ENCODE assay signal across 13 cellular contexts in the genomic region with DNA sequence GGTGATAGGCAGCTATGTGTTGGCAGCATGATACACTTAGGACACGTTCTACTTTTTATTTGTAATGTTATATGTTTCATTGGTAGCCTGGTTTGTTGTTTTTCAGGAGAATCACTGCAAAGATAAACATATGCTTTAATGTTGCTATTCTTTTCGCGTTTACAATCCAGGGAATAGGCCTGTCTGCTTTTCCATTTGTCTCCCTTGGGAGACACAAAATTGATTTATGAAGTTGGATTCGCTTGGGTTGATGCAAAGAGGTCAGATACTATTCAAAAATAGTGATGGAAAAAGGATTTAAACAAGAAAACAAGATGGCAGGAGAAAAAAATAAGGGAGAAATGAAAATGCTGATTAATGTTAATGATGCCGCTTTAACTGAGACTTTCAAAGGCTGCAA.
A peak's percentile ranks its signal among the peaks of the same experiment; 100 is the strongest.
DNase-seq lines count a peak whose midpoint lies in the region; ATAC-seq and TF ChIP-seq lines count a peak whose summit lies in the region.
"Had no signal": no experiment of that assay in that cellular context is flagged by ENCODE, and none has a peak within 500 bp of the region (broad histone marks: within the 10 kb centered on the region; RNA-seq: fewer than 3 reads in every experiment).

No MANE protein-coding gene starts in this region.

- no peak overlapping the region for H3K27ac Mint-ChIP-seq in neural progenitor cell
- no peak overlapping the region for H3K27ac Mint-ChIP-seq in immature natural killer cell
- H3K27ac Mint-ChIP-seq: CD8-positive, alpha-beta memory T cell had no signal

- H3K9me3 Mint-ChIP-seq in neural progenitor cell, result peaks cover 10% of the 10 kb centered on the region
- H3K9me3 Mint-ChIP-seq in immature natural killer cell, result peaks cover 0 to 4% (median 0%) of the 10 kb centered on the region in 6 donors

- ATAC-seq in GM21381 (IDR thresholded peaks at IDR 0.05; ENCODE audit: unreplicated experiment), result no peak

- H3K4me1 Mint-ChIP-seq in neural progenitor cell (no peaks in the 10 kb centered on the region), immature natural killer cell (no peaks in the 10 kb centered on the region)
- H3K4me1 Mint-ChIP-seq: CD8-positive, alpha-beta memory T cell had no signal

- no peaks in the 10 kb centered on the region for H3K9me3 ChIP-seq in HEK293 (ENCODE audit: control insufficient read depth, insufficient read depth, low read depth, low read length)
- H3K9me3 ChIP-seq in neural progenitor cell (ENCODE audit: low read depth), result no peaks in the 10 kb centered on the region

- no peak overlapping the region for H3K9ac ChIP-seq in neural progenitor cell
- H3K9ac ChIP-seq: BLaER1 had no signal

- H3K36me3 Mint-ChIP-seq in neural progenitor cell (peaks cover 4% of the 10 kb centered on the region), immature natural killer cell (no peaks in the 10 kb centered on the region)
- H3K36me3 Mint-ChIP-seq: CD8-positive, alpha-beta memory T cell had no signal

- no peaks in the 10 kb centered on the region for H3K36me3 ChIP-seq in HEK293 (ENCODE audit: control insufficient read depth in 2 of 2, insufficient read depth in 1 of 2, low read length in 2 of 2)
- H3K36me3 ChIP-seq in neural progenitor cell, result no peaks in the 10 kb centered on the region
- H3K36me3 ChIP-seq: BLaER1 had no signal

- H3K27me3 Mint-ChIP-seq in neural progenitor cell (ENCODE audit: insufficient read depth, low read depth), result no peaks in the 10 kb centered on the region
- H3K27me3 Mint-ChIP-seq in immature natural killer cell (ENCODE audit: low read depth in 3 of 3), result peaks cover 1 to 3% (median 2%) of the 10 kb centered on the region in 3 donors

- CTCF ChIA-PET in HEK293 (lab: Yijun Ruan, JAX), result no interaction called here

- no peaks in the 10 kb centered on the region for H3K27me3 ChIP-seq in neural progenitor cell
- H3K27me3 ChIP-seq: BLaER1 had no signal

- H4K20me1 ChIP-seq in neural progenitor cell (ENCODE audit: low read depth), result no peaks in the 10 kb centered on the region
- H4K20me1 ChIP-seq: BLaER1 had no signal

- H3K4me3 Mint-ChIP-seq in neural progenitor cell (no peak overlapping the region), immature natural killer cell (no peak overlapping the region)
- H3K4me3 Mint-ChIP-seq: CD8-positive, alpha-beta memory T cell had no signal

- H3F3A ChIP-seq in neural progenitor cell (ENCODE audit: low read depth), result no peaks in the 10 kb centered on the region

- H3K79me2 ChIP-seq in neural progenitor cell (ENCODE audit: low read depth), result no peaks in the 10 kb centered on the region

- H3K27ac ChIP-seq in HEK293 (ENCODE audit: extremely low read depth, low read depth, low read length), result no peak overlapping the region
- no peak overlapping the region for H3K27ac ChIP-seq in neural progenitor cell
- H3K27ac ChIP-seq: BLaER1 had no signal

- peaks cover 13% of the 10 kb centered on the region for H3K4me1 ChIP-seq in HEK293 (ENCODE audit: control insufficient read depth, insufficient read depth, low read length)
- peaks cover 12% of the 10 kb centered on the region for H3K4me1 ChIP-seq in neural progenitor cell
- H3K4me1 ChIP-seq: BLaER1, Caco-2 had no signal

- TF ChIP-seq CTCF in HEK293 (tag by site-specific recombination; IDR thresholded peaks at IDR 0.05) (no peak), fibroblast of villous mesenchyme (IDR thresholded peaks at IDR 0.05; ENCODE audit: insufficient read depth, low read depth, low read length) (no peak), neural progenitor cell (IDR thresholded peaks at IDR 0.05) (no peak)

- peak in 2 of 3 experiments; percentile 16 to 85 for DNase-seq in NCI-H1417 (lab: John Stamatoyannopoulos, UW)
- no peak for DNase-seq in NCI-H1417 treated with DMSO at 0.1 percent for 48 hours (lab: John Stamatoyannopoulos, UW)
- DNase-seq in fibroblast of villous mesenchyme (ENCODE audit: low read depth), result peak; percentile 15
- DNase-seq in neural progenitor cell (ENCODE audit: low spot score), result no peak
- no peak for DNase-seq in immature natural killer cell
- DNase-seq: 8988T; AML-193; Caco-2; CD8-positive, alpha-beta memory T cell; HCEC 1CT had no signal

- H2AFZ ChIP-seq in neural progenitor cell (replicated peaks), result peak overlapping the region; percentile 19

- H3K4me2 ChIP-seq in neural progenitor cell, result no peak overlapping the region
- H3K4me2 ChIP-seq: BLaER1 had no signal

- H3K4me3 ChIP-seq in HEK293 (ENCODE audit: low read depth, low read length), result no peak overlapping the region
- H3K4me3 ChIP-seq in fibroblast of villous mesenchyme (ENCODE audit: low read depth, low read length), result no peak overlapping the region
- H3K4me3 ChIP-seq in neural progenitor cell, result no peak overlapping the region
- H3K4me3 ChIP-seq: BLaER1 had no signal

- POLR2A ChIA-PET in HEK293 (lab: Yijun Ruan, JAX), result no interaction called here

TF ChIP-seq in HEK293, 187 proteins besides CTCF, POLR2A, EP300 and RAD21 (continues in another document):
- TF ChIP-seq, protein P1, sequence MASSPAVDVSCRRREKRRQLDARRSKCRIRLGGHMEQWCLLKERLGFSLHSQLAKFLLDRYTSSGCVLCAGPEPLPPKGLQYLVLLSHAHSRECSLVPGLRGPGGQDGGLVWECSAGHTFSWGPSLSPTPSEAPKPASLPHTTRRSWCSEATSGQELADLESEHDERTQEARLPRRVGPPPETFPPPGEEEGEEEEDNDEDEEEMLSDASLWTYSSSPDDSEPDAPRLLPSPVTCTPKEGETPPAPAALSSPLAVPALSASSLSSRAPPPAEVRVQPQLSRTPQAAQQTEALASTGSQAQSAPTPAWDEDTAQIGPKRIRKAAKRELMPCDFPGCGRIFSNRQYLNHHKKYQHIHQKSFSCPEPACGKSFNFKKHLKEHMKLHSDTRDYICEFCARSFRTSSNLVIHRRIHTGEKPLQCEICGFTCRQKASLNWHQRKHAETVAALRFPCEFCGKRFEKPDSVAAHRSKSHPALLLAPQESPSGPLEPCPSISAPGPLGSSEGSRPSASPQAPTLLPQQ (tag by site-specific recombination; IDR thresholded peaks at IDR 0.05), result peak; percentile 54; the same call in 1 of the 2 replicates
- TF ChIP-seq HOXD13 (CRISPR knock-in tag; IDR thresholded peaks at IDR 0.05; ENCODE audit: borderline replicate concordance) (no peak), FEZF1 (tag by site-specific recombination; IDR thresholded peaks at IDR 0.05) (peak; percentile 37; the same call in 1 of the 2 replicates), ZFP69B (tag by site-specific recombination; IDR thresholded peaks at IDR 0.05) (peak; percentile 21; the same call in 1 of the 2 replicates), ZNF670 (tag by site-specific recombination; IDR thresholded peaks at IDR 0.05; ENCODE audit: low read depth) (no peak), BCL11B (tag by site-specific recombination; IDR thresholded peaks at IDR 0.05; ENCODE audit: low read depth) (no peak), GFI1B (tag by site-specific recombination; IDR thresholded peaks at IDR 0.05) (peak; percentile 83; the same call in 1 of the 2 replicates), ZBTB17 (tag by site-specific recombination; IDR thresholded peaks at IDR 0.05) (peak; percentile 12; the same call in 1 of the 2 replicates), ZNF747 (tag by site-specific recombination; IDR thresholded peaks at IDR 0.05) (no peak), ZNF610 (tag by site-specific recombination; IDR thresholded peaks at IDR 0.05; ENCODE audit: borderline replicate concordance) (no peak), KLF7 (tag by site-specific recombination; IDR thresholded peaks at IDR 0.05; ENCODE audit: borderline replicate concordance) (no peak), ZBTB8A (tag by site-specific recombination; IDR thresholded peaks at IDR 0.05) (no peak), ZBTB48 (tag by site-specific recombination; IDR thresholded peaks at IDR 0.05) (no peak)
- TF ChIP-seq, protein P2, sequence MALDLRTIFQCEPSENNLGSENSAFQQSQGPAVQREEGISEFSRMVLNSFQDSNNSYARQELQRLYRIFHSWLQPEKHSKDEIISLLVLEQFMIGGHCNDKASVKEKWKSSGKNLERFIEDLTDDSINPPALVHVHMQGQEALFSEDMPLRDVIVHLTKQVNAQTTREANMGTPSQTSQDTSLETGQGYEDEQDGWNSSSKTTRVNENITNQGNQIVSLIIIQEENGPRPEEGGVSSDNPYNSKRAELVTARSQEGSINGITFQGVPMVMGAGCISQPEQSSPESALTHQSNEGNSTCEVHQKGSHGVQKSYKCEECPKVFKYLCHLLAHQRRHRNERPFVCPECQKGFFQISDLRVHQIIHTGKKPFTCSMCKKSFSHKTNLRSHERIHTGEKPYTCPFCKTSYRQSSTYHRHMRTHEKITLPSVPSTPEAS (tag by site-specific recombination; IDR thresholded peaks at IDR 0.05), result no peak
- TF ChIP-seq, protein P3, sequence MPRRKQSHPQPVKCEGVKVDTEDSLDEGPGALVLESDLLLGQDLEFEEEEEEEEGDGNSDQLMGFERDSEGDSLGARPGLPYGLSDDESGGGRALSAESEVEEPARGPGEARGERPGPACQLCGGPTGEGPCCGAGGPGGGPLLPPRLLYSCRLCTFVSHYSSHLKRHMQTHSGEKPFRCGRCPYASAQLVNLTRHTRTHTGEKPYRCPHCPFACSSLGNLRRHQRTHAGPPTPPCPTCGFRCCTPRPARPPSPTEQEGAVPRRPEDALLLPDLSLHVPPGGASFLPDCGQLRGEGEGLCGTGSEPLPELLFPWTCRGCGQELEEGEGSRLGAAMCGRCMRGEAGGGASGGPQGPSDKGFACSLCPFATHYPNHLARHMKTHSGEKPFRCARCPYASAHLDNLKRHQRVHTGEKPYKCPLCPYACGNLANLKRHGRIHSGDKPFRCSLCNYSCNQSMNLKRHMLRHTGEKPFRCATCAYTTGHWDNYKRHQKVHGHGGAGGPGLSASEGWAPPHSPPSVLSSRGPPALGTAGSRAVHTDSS (tag by site-specific recombination; IDR thresholded peaks at IDR 0.05), result no peak
- TF ChIP-seq, protein P4, sequence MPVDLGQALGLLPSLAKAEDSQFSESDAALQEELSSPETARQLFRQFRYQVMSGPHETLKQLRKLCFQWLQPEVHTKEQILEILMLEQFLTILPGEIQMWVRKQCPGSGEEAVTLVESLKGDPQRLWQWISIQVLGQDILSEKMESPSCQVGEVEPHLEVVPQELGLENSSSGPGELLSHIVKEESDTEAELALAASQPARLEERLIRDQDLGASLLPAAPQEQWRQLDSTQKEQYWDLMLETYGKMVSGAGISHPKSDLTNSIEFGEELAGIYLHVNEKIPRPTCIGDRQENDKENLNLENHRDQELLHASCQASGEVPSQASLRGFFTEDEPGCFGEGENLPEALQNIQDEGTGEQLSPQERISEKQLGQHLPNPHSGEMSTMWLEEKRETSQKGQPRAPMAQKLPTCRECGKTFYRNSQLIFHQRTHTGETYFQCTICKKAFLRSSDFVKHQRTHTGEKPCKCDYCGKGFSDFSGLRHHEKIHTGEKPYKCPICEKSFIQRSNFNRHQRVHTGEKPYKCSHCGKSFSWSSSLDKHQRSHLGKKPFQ (tag by site-specific recombination; IDR thresholded peaks at IDR 0.05), result no peak

Comparison
In these comparisons a context has a peak if more than half of its experiments do, and no peak if none do; other contexts are left out.
1. DNase-seq: peak in NCI-H1417 (2 of 3) and fibroblast of villous mesenchyme (single experiment); none in NCI-H1417 treated with DMSO at 0.1 percent for 48 hours (single experiment), neural progenitor cell (single experiment) and immature natural killer cell (0 of 3).